Comparison of ENCODE assay signal across 8 cellular contexts in genomic region chr20:1118004-1118335, GRCh38. TPM values are rescaled to one million over a fixed set of nuclear protein-coding genes. Genes with fewer than 3 reads are reported as not detected.
A peak's percentile ranks its signal among the peaks of the same experiment; 100 is the strongest.
DNase-seq lines count a peak whose midpoint lies in the region; ATAC-seq lines count a peak whose summit lies in the region.

No MANE protein-coding gene starts in this region.

- peaks cover 39% of the 10 kb centered on the region for H3K4me1 Mint-ChIP-seq in activated T-helper 17 cell treated with anti-CD3 and anti-CD28 coated beads, Interleukin-2, amount 50 U/mL, for 72 hours

- H3K9me3 Mint-ChIP-seq in activated T-helper 17 cell treated with anti-CD3 and anti-CD28 coated beads, Interleukin-2, amount 50 U/mL, for 72 hours: no peaks in the 10 kb centered on the region

- H3K4me1 ChIP-seq in stomach smooth muscle (ENCODE audit: control insufficient read depth, insufficient read depth, low read length): peaks cover 39% of the 10 kb centered on the region

- H3K4me3 Mint-ChIP-seq in activated T-helper 17 cell treated with anti-CD3 and anti-CD28 coated beads, Interleukin-2, amount 50 U/mL, for 72 hours: peak overlapping the region; percentile 93

- no peaks in the 10 kb centered on the region for H3K27me3 Mint-ChIP-seq in activated T-helper 17 cell treated with anti-CD3 and anti-CD28 coated beads, Interleukin-2, amount 50 U/mL, for 72 hours

- H3K4me3 ChIP-seq in iPS-18c (ENCODE audit: insufficient read depth, low read depth, low read length) (peak overlapping the region; percentile 37; the same call in 1 of the 2 replicates), stomach smooth muscle (ENCODE audit: low read length in 2 of 2) (peak overlapping the region; percentile 94 to 99)

- H3K27ac Mint-ChIP-seq in activated T-helper 17 cell treated with anti-CD3 and anti-CD28 coated beads, Interleukin-2, amount 50 U/mL, for 72 hours: peak overlapping the region; percentile 96

- H3K9me3 ChIP-seq in iPS-18c (ENCODE audit: control insufficient read depth, insufficient read depth, low read length) (no peaks in the 10 kb centered on the region), stomach smooth muscle (ENCODE audit: control insufficient read depth in 2 of 2, low read length in 2 of 2) (no peaks in the 10 kb centered on the region)

- peak overlapping the region; percentile 51 to 84 for H3K9ac ChIP-seq in stomach smooth muscle (ENCODE audit: low read length in 2 of 2)

- DNase-seq in DMS53 (lab: John Stamatoyannopoulos, UW) (peak; percentile 46), DMS53 treated with DMSO at 0.1 percent for 48 hours (lab: John Stamatoyannopoulos, UW; ENCODE audit: unreplicated experiment) (no peak), COLO829 (ENCODE audit: low spot score) (no peak)
- DNase-seq in stimulated activated CD4-positive, alpha-beta T cell treated with anti-CD3 and anti-CD28 coated beads, Interleukin-4, amount 100 ng/mL, for 1 hour: no peak

- H3K36me3 Mint-ChIP-seq in activated T-helper 17 cell treated with anti-CD3 and anti-CD28 coated beads, Interleukin-2, amount 50 U/mL, for 72 hours (ENCODE audit: low read depth): peaks cover 41% of the 10 kb centered on the region

- peaks cover 7 to 9% of the 10 kb centered on the region in 2 donors for H3K36me3 ChIP-seq in stomach smooth muscle (ENCODE audit: control insufficient read depth in 2 of 2, insufficient read depth in 2 of 2, low read length in 2 of 2)

- H3K27me3 ChIP-seq in stomach smooth muscle (ENCODE audit: control insufficient read depth in 1 of 2, insufficient read depth in 2 of 2, low read length in 2 of 2): no peaks in the 10 kb centered on the region

- H3K27ac ChIP-seq in stomach smooth muscle (ENCODE audit: low read length): peak overlapping the region; percentile 1

- ATAC-seq in activated T-helper 17 cell treated with anti-CD3 and anti-CD28 coated beads, Interleukin-2, amount 50 U/mL, for 72 hours (replicated peaks): no peak
- no peak for ATAC-seq in GM21737 (IDR thresholded peaks at IDR 0.05; ENCODE audit: unreplicated experiment)

RNA-seq across cellular contexts. Expression of gene PSMF1, which starts 0.4 kb away (rescaled TPM):
- 100 to 1,000 TPM; 102 to 168 TPM for total RNA-seq in activated T-helper 17 cell treated with anti-CD3 and anti-CD28 coated beads, Interleukin-2, amount 50 U/mL, for 72 hours
